Comparison of ENCODE assay signal across 17 cellular contexts in the genomic region with DNA sequence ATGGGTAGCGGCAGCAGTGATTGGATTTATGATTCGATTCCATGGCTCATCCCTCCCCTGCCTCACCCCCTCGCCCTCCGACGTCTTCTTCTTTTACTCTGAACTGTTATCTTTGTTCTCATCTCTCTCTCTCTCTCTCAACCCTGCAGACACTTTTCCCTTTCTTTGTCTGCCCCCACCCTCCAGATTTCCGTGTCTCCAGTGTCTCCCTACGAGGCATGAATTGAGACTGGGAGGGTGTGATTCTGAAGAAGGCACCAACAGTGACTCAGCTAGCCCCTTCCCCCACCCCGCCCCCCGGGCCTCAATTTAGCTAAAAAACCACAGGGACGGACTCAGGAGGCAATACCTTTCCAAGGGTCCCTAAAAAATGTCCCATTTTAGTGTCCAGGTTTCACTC. TPM values are rescaled to one million over a fixed set of nuclear protein-coding genes. Genes with fewer than 3 reads are reported as not detected.
DNase-seq lines count a peak whose midpoint lies in the region; TF ChIP-seq lines count a peak whose summit lies in the region.
"Had no signal": no experiment of that assay in that cellular context is flagged by ENCODE, and none has a peak within 500 bp of the region (broad histone marks: within the 10 kb centered on the region; RNA-seq: fewer than 3 reads in every experiment).

No MANE protein-coding gene starts in this region.

- H3K79me2 ChIP-seq in osteoblast (ENCODE audit: insufficient read depth, low read length) (no peaks in the 10 kb centered on the region), OCI-LY7 (ENCODE audit: insufficient read depth, low read depth, low read length) (no peaks in the 10 kb centered on the region)

- H3K36me3 ChIP-seq in osteoblast (ENCODE audit: insufficient read depth, low read length) (no peaks in the 10 kb centered on the region), OCI-LY7 (ENCODE audit: insufficient read depth, low read length) (no peaks in the 10 kb centered on the region)

- no TSS peak for BruUV-seq in OCI-LY7 (replicated peaks; lab: Mats Ljungman, UMichigan)

- TF ChIP-seq CTCF in dorsolateral prefrontal cortex (IDR thresholded peaks at IDR 0.05 in 54 of 56, conservative IDR thresholded peaks at IDR 0.05 in 2 of 56; ENCODE audit: low read depth in 1 of 56, partially characterized antibody in 56 of 56) (no peak), osteoblast (IDR thresholded peaks at IDR 0.05; ENCODE audit: extremely low read depth, low read depth, low read length) (no peak), OCI-LY7 (conservative IDR thresholded peaks at IDR 0.05; ENCODE audit: low read length) (no peak)

- CTCF ChIA-PET in OCI-LY7 (lab: Charles Lee; ENCODE audit: unreplicated experiment) = no interaction called here

- peak in 1 of 10 donors; percentile 34 for DNase-seq in dorsolateral prefrontal cortex
- DNase-seq in osteoblast (ENCODE audit: insufficient read length, low spot score, missing footprints) = peak; percentile 45
- DNase-seq in NCI-H1436 (lab: John Stamatoyannopoulos, UW) = no peak
- DNase-seq in HCEC 1CT = no peak
- DNase-seq in OCI-LY7 (ENCODE audit: low spot score) = no peak
- DNase-seq in AML-193 (lab: John Stamatoyannopoulos, UW) = no peak
- DNase-seq: ACHN, DMS79, KBM-7, NCI-H1105, NCI-H1694 treated with DMSO at 0.1 percent for 48 hours, NCI-H510A, NCI-H774, Right ventricle myocardium superior, SK-N-SH had no signal

- H3K4me2 ChIP-seq in osteoblast (ENCODE audit: insufficient read depth, low read length) = no peak overlapping the region
- H3K4me2 ChIP-seq in OCI-LY7 (ENCODE audit: low read length) = no peak overlapping the region
- H3K4me2 ChIP-seq: SK-N-SH had no signal

- intact Hi-C loops in dorsolateral prefrontal cortex (cut with DNase I) (no loop called here), OCI-LY7 (cut with micrococcal nuclease; ENCODE audit: unreplicated experiment) (no loop called here)

- no peaks in the 10 kb centered on the region for H4K20me1 ChIP-seq in osteoblast (ENCODE audit: insufficient read depth, low read length)
- no peaks in the 10 kb centered on the region for H4K20me1 ChIP-seq in OCI-LY7 (ENCODE audit: insufficient read depth, low read length)

- POLR2A ChIA-PET in OCI-LY7 (lab: Charles Lee) = no interaction called here

- no peaks in the 10 kb centered on the region for H3K9me2 ChIP-seq in OCI-LY7 (ENCODE audit: insufficient read depth, low read length)
- H3K9me2 ChIP-seq: SK-N-SH had no signal

- H3K9me3 ChIP-seq in osteoblast (ENCODE audit: low read depth, low read length) (no peaks in the 10 kb centered on the region), OCI-LY7 (ENCODE audit: low read length) (no peaks in the 10 kb centered on the region)
- H3K9me3 ChIP-seq: SK-N-SH had no signal

- H3K27me3 ChIP-seq in dorsolateral prefrontal cortex (no peaks in the 10 kb centered on the region), osteoblast (ENCODE audit: insufficient read depth, low read length) (peaks cover 22% of the 10 kb centered on the region)

- H3K27ac ChIP-seq in angular gyrus (ENCODE audit: low read depth, low read length) (peak overlapping the region; percentile 10), dorsolateral prefrontal cortex (peak overlapping the region in 52 of 59 donors; percentile 0 to 99 (median 92)), osteoblast (ENCODE audit: low read depth, low read length) (no peak overlapping the region), OCI-LY7 (ENCODE audit: low read depth, low read length, poor library complexity, severe bottlenecking) (no peak overlapping the region)
- H3K27ac ChIP-seq: C4-2B had no signal

- H3K4me1 ChIP-seq in osteoblast (ENCODE audit: insufficient read depth, low read length) (no peaks in the 10 kb centered on the region), OCI-LY7 (ENCODE audit: insufficient read depth, low read length, poor library complexity, severe bottlenecking) (no peaks in the 10 kb centered on the region)

- H3K4me3 ChIP-seq in dorsolateral prefrontal cortex (no peak overlapping the region), osteoblast (ENCODE audit: insufficient read depth, low read length) (no peak overlapping the region), OCI-LY7 (ENCODE audit: low read depth, low read length, poor library complexity, severe bottlenecking) (no peak overlapping the region)

- H2AFZ ChIP-seq in osteoblast (ENCODE audit: low read length) (no peak overlapping the region), OCI-LY7 (ENCODE audit: low read length) (no peak overlapping the region)

RNA-seq across cellular contexts. Expression of gene STH, which starts 47.6 kb away (rescaled TPM):
- total RNA-seq in dorsolateral prefrontal cortex (10 to 100 TPM in 84 of 120 experiments, 1 to 10 TPM in 36; 1.8 to 35.0 (median 12.2) TPM), osteoblast (not detected in 2 replicates), OCI-LY7 (2022) (not detected in 2 replicates)
- total RNA-seq in OCI-LY7 (2014; rRNA removed; shearing (Covaris generic)) = not detected in 2 replicates
- total RNA-seq: Right ventricle myocardium superior had no signal

RNA-seq across cellular contexts. Expression of gene MAPT, which starts 57.0 kb away (rescaled TPM):
- total RNA-seq in dorsolateral prefrontal cortex = 100 to 1,000 TPM; 323 to 524 (median 437) TPM
- total RNA-seq in osteoblast = 0.29 and 0.36 TPM in 2 replicates
- total RNA-seq in OCI-LY7 (2014; rRNA removed; shearing (Covaris generic)) = 0.44 TPM in 1 of 2 replicates, not detected in the other
- total RNA-seq in OCI-LY7 (2022) = not detected in 2 replicates

Comparison
In these comparisons a context has a peak if more than half of its experiments do, and no peak if none do; other contexts are left out.
1. H3K27ac ChIP-seq: peak in angular gyrus (single experiment) and dorsolateral prefrontal cortex (52 of 59); none in osteoblast (single experiment) and OCI-LY7 (single experiment).
2. RNA of gene MAPT, which starts 57.0 kb away (total RNA-seq): 323 to 524 TPM in dorsolateral prefrontal cortex; 0.44 TPM in OCI-LY7 and 0.29 to 0.36 TPM in osteoblast; every median in the first group is over 100 times any median in the second.